In genomic region chr1:44616284-44616990, GRCh38 we compare ENCODE assay signal across 1 cellular context.
A peak's percentile ranks its signal among the peaks of the same experiment; 100 is the strongest.
TF ChIP-seq lines count a peak whose summit lies in the region.

No MANE protein-coding gene starts in this region.

TF ChIP-seq in K562, 482 proteins besides CTCF, POLR2A, EP300 and RAD21:
- TF ChIP-seq CTCFL (IDR thresholded peaks at IDR 0.05; ENCODE audit: borderline replicate concordance, insufficient read depth, low read depth, low read length, poor library complexity, severe bottlenecking) (peak; percentile 78), CBX3 (IDR thresholded peaks at IDR 0.05; ENCODE audit: borderline replicate concordance in 1 of 2, low read length in 2 of 2) (0 out of 3 replicates have a peak, but pooled peaks of 1 of the 2 experiments have one; percentile 33), KLF16 (IDR thresholded peaks at IDR 0.05) (no peak), TRIM24 (IDR thresholded peaks at IDR 0.05) (no peak), EGR1 (conservative IDR thresholded peaks at IDR 0.05) (peak; percentile 65), RBM25 (IDR thresholded peaks at IDR 0.05; ENCODE audit: low read depth, low read length, severe bottlenecking) (peak; percentile 98), ZFP36 (IDR thresholded peaks at IDR 0.05; ENCODE audit: low read depth, low read length, partially characterized antibody) (peak; percentile 22), BRD4 (IDR thresholded peaks at IDR 0.05) (no peak), HDAC2 (IDR thresholded peaks at IDR 0.05) (peak; percentile 63; the same call in 1 of the 2 replicates), BCOR (IDR thresholded peaks at IDR 0.05) (peak; percentile 95), KDM1A (IDR thresholded peaks at IDR 0.05) (peak; percentile 73 to 84), NRF1 (conservative IDR thresholded peaks at IDR 0.05 in 1 of 2, IDR thresholded peaks at IDR 0.05 in 1 of 2) (peak; percentile 20 to 37; a peak in 1 of 4 replicates), RCOR1 (IDR thresholded peaks at IDR 0.05; ENCODE audit: borderline replicate concordance in 1 of 2, low read depth in 2 of 2, low read length in 2 of 2) (peak in 1 of 2 experiments; percentile 60; a peak in 1 of 4 replicates), SP2 (IDR thresholded peaks at IDR 0.05; ENCODE audit: extremely low read depth, low read depth, low read length, poor library complexity, severe bottlenecking) (peak; percentile 51), CHD4 (IDR thresholded peaks at IDR 0.05; ENCODE audit: insufficient read depth, insufficient replicate concordance, low read depth, low read length, poor library complexity, severe bottlenecking) (peak; percentile 73), ADNP (tag; IDR thresholded peaks at IDR 0.05) (peak; percentile 84), ZNF12 (CRISPR knock-in tag; IDR thresholded peaks at IDR 0.05) (no peak), SMARCA5 (IDR thresholded peaks at IDR 0.05) (peak; percentile 55; the same call in 1 of the 2 replicates), NFE2 (IDR thresholded peaks at IDR 0.05; ENCODE audit: low read depth) (peak; percentile 48; the same call in 1 of the 2 replicates), KDM4B (IDR thresholded peaks at IDR 0.05; ENCODE audit: borderline replicate concordance in 2 of 2, low read depth in 1 of 2) (0 out of 4 replicates have a peak, but pooled peaks of 1 of the 2 experiments have one; percentile 41)
TF ChIP-seq in K562: peak in this region for 16.
